19 cellular contexts compared by ENCODE assay signal in genomic region chr9:125559894-125560293, GRCh38.
"Had no signal": no experiment of that assay in that cellular context is flagged by ENCODE, and none has a peak within 500 bp of the region (broad histone marks: within the 10 kb centered on the region; RNA-seq: fewer than 3 reads in every experiment).

No MANE protein-coding gene starts in this region.

- ATAC-seq: foreskin keratinocyte, left colon, mucosa of descending colon, natural killer cell had no signal

- H3K9ac ChIP-seq: neural progenitor cell had no signal

- FAIRE-seq: kidney, small intestine, urothelium cell line had no signal

- H3K36me3 Mint-ChIP-seq: natural killer cell had no signal

- H3K27ac ChIP-seq: colonic mucosa, esophagus squamous epithelium, foreskin keratinocyte, neural progenitor cell, right atrium auricular region had no signal

- H3K4me2 ChIP-seq: neural progenitor cell had no signal

- H3K36me3 ChIP-seq: colonic mucosa, neural progenitor cell, ovary had no signal

- H3K27ac Mint-ChIP-seq: natural killer cell, neural progenitor cell had no signal

- DNase-seq: colonic mucosa; dermis blood vessel endothelial cell; esophagus squamous epithelium; foreskin keratinocyte; kidney; left colon; mucosa of descending colon; natural killer cell; nucleus accumbens; ovary; sigmoid colon; small intestine; stimulated activated CD4-positive, alpha-beta T cell treated with anti-CD3 and anti-CD28 coated beads, Interleukin-12 subunit alpha, Interleukin-12 subunit beta, amount 100 ng/mL, for 4 hours; stimulated activated naive CD4-positive, alpha-beta T cell; stomach; trophoblast cell had no signal

- H2AFZ ChIP-seq: neural progenitor cell had no signal

- H3K4me3 ChIP-seq: colonic mucosa, esophagus squamous epithelium, mucosa of descending colon, neural progenitor cell, ovary, right atrium auricular region, sigmoid colon, stomach had no signal

- H3K4me1 ChIP-seq: colonic mucosa had no signal

- H3K9me3 Mint-ChIP-seq: natural killer cell, neural progenitor cell had no signal

- H3K4me3 Mint-ChIP-seq: natural killer cell, neural progenitor cell had no signal

- H3K27me3 ChIP-seq: colonic mucosa, esophagus squamous epithelium, foreskin keratinocyte, neural progenitor cell, ovary, right atrium auricular region, sigmoid colon, stomach had no signal

- H3K9me3 ChIP-seq: colonic mucosa, esophagus squamous epithelium, mucosa of descending colon, ovary, right atrium auricular region, sigmoid colon, stomach had no signal
